In genomic region chr4:173333658-173334084, GRCh38 we compare ENCODE assay signal across 8 cellular contexts. TPM values are rescaled to one million over a fixed set of nuclear protein-coding genes. Genes with fewer than 3 reads are reported as not detected.
DNase-seq lines count a peak whose midpoint lies in the region; ATAC-seq, FAIRE-seq and TF ChIP-seq lines count a peak whose summit lies in the region.

No MANE protein-coding gene starts in this region.

- H3K4me3 ChIP-seq in MG63 (peak overlapping the region; percentile 97), neutrophil (ENCODE audit: low read depth in 1 of 2, low read length in 1 of 2) (peak overlapping the region; percentile 81 to 95), upper lobe of left lung (peak overlapping the region; percentile 91 to 93 (median 92))

- DNase-seq in AG20443 (ENCODE audit: low spot score), result peak; percentile 57
- DNase-seq in MG63, result peak; percentile 73
- DNase-seq in activated effector memory CD4-positive, alpha-beta T cell treated with Interleukin-2 at 50 U/mL for 16 hours, result peak; percentile 43
- DNase-seq in frontal cortex (ENCODE audit: low spot score in 2 of 2), result peak; percentile 56
- peak; percentile 63 to 94 for DNase-seq in upper lobe of left lung

- WGBS in upper lobe of left lung, 2 donors, result 0 to 1% methylated on average over 4 to 18 of the region's 53 CpGs

- FAIRE-seq in frontal cortex (lab: Jason Lieb, UNC), result no peak

- H3K27ac ChIP-seq in neutrophil (peak overlapping the region; percentile 94), upper lobe of left lung (peak overlapping the region; percentile 94 to 100 (median 98))

- peaks cover 47 to 54% of the 10 kb centered on the region in 2 experiments for H3K4me1 ChIP-seq in neutrophil (ENCODE audit: control insufficient read depth in 1 of 2, insufficient read depth in 1 of 2, low read depth in 1 of 2, low read length in 1 of 2)
- H3K4me1 ChIP-seq in upper lobe of left lung, result peaks cover 11 to 23% (median 20%) of the 10 kb centered on the region in 4 donors

- H3K9me3 ChIP-seq in MG63, result no peaks in the 10 kb centered on the region
- no peaks in the 10 kb centered on the region for H3K9me3 ChIP-seq in neutrophil
- no peaks in the 10 kb centered on the region for H3K9me3 ChIP-seq in upper lobe of left lung

- TF ChIP-seq CTCF in neutrophil (IDR thresholded peaks at IDR 0.05) (no peak), upper lobe of left lung (IDR thresholded peaks at IDR 0.05) (no peak)

- peaks cover 50% of the 10 kb centered on the region for H3K36me3 ChIP-seq in MG63
- peaks cover 37% of the 10 kb centered on the region for H3K36me3 ChIP-seq in neutrophil
- H3K36me3 ChIP-seq in upper lobe of left lung, result peaks cover 0 to 34% (median 3%) of the 10 kb centered on the region in 4 donors

- ATAC-seq in GM19372 (IDR thresholded peaks at IDR 0.05; ENCODE audit: low read depth, unreplicated experiment), result peak; percentile 3
- ATAC-seq in upper lobe of left lung (ENCODE audit: low FRiP score in 2 of 2), result peak; percentile 19 to 66
- ATAC-seq in HG03469 (IDR thresholded peaks at IDR 0.05; ENCODE audit: unreplicated experiment), result no peak

- H3K27me3 ChIP-seq in MG63 (no peaks in the 10 kb centered on the region), neutrophil (no peaks in the 10 kb centered on the region), upper lobe of left lung (no peaks in the 10 kb centered on the region)

- TF ChIP-seq POLR2A in upper lobe of left lung (IDR thresholded peaks at IDR 0.05), result no peak

- TF ChIP-seq EP300 in upper lobe of left lung (IDR thresholded peaks at IDR 0.05), result no peak

RNA-seq across cellular contexts. Expression of gene HMGB2, which starts 0.5 kb away (rescaled TPM):
- 244 and 477 TPM in 2 replicates for total RNA-seq in MG63 (2014; rRNA removed; shearing (Covaris generic); ENCODE audit: low replicate concordance)
- total RNA-seq in frontal cortex, result 22.0 TPM
- 10 to 100 TPM; 37.5 to 72.7 (median 54.8) TPM for total RNA-seq in upper lobe of left lung

RNA-seq across cellular contexts. Expression of gene SAP30, which starts 37.1 kb away (rescaled TPM):
- 47.2 and 62.0 TPM in 2 replicates for total RNA-seq in MG63 (2014; rRNA removed; shearing (Covaris generic); ENCODE audit: low replicate concordance)
- total RNA-seq in frontal cortex (20.4 TPM), upper lobe of left lung (10 to 100 TPM; 15.0 to 39.8 (median 18.8) TPM)
